20 cellular contexts compared by ENCODE assay signal in genomic region chr2:75415141-75415540, GRCh38.
"Had no signal": no experiment of that assay in that cellular context is flagged by ENCODE, and none has a peak within 500 bp of the region (broad histone marks: within the 10 kb centered on the region; RNA-seq: fewer than 3 reads in every experiment).

No MANE protein-coding gene starts in this region.

- H3K36me3 Mint-ChIP-seq: natural killer cell had no signal

- H3K4me1 ChIP-seq: heart right ventricle, sigmoid colon, thyroid gland had no signal

- H3K9me3 Mint-ChIP-seq: activated T-helper 2 cell treated with anti-CD3 and anti-CD28 coated beads, Interferon-gamma antibody, Interleukin-2, Interleukin-4, amounts not matched to agents 10 μg/mL and 5 μg/mL and 100 μg/mL, durations not matched to agents 14 hours and 24 hours and 36 hours had no signal

- H3K27ac Mint-ChIP-seq: activated T-helper 2 cell treated with anti-CD3 and anti-CD28 coated beads, Interferon-gamma antibody, Interleukin-2, Interleukin-4, amounts not matched to agents 10 μg/mL and 5 μg/mL and 100 μg/mL, durations not matched to agents 14 hours and 24 hours and 36 hours; natural killer cell had no signal

- H3K36me3 ChIP-seq: heart right ventricle, sigmoid colon, thyroid gland had no signal

- H3K4me3 Mint-ChIP-seq: activated T-cell treated with anti-CD3 and anti-CD28 coated beads, Interleukin-2, amount 50 U/mL, for 4 hours; natural killer cell had no signal

- DNase-seq: activated CD8-positive, alpha-beta memory T cell treated with anti-CD3 and anti-CD28 coated beads, Interleukin-2, amount 50 U/mL, for 48 hours; activated naive CD4-positive, alpha-beta T cell treated with Interleukin-2 at 50 U/mL for 16 hours; activated T-cell treated with anti-CD3 and anti-CD28 coated beads, Interleukin-2, amount 50 U/mL, for 4 hours; cerebellar nuclear complex; heart right ventricle; islet precursor cell; left cardiac atrium; mesendoderm; natural killer cell; sigmoid colon; stimulated activated CD4-positive, alpha-beta T cell treated with anti-CD3 and anti-CD28 coated beads, Interleukin-15, amount 100 ng/mL, for 24 hours; stimulated activated CD4-positive, alpha-beta T cell treated with anti-CD3 and anti-CD28 coated beads, Interleukin-2, amount 100 ng/mL, for 48 hours; stimulated activated CD8-positive, alpha-beta memory T cell treated with anti-CD3 and anti-CD28 coated beads, Interleukin-4, amount 100 ng/mL, for 48 hours; stimulated activated naive CD4-positive, alpha-beta T cell treated with Interleukin-2 at 50 U/mL for 16 hours; substantia nigra; SW 1271; thyroid gland had no signal

- ATAC-seq: activated T-cell treated with anti-CD3 and anti-CD28 coated beads, Interleukin-2, amount 50 U/mL, for 4 hours; heart right ventricle; left cardiac atrium; natural killer cell had no signal

- H3K27me3 ChIP-seq: sigmoid colon, thyroid gland had no signal

- H3K9me3 ChIP-seq: thyroid gland had no signal

- H3K4me3 ChIP-seq: coronary artery, heart right ventricle, sigmoid colon, smooth muscle cell, thyroid gland had no signal

- H3K27ac ChIP-seq: coronary artery, heart right ventricle, sigmoid colon, thyroid gland had no signal

- H3K4me2 ChIP-seq: smooth muscle cell had no signal
